Comparison of ENCODE assay signal across 10 cellular contexts in genomic region chr3:133742351-133743091, GRCh38. TPM values are rescaled to one million over a fixed set of nuclear protein-coding genes. Genes with fewer than 3 reads are reported as not detected.
DNase-seq lines count a peak whose midpoint lies in the region; ATAC-seq lines count a peak whose summit lies in the region.
"Had no signal": no experiment of that assay in that cellular context is flagged by ENCODE, and none has a peak within 500 bp of the region (broad histone marks: within the 10 kb centered on the region; RNA-seq: fewer than 3 reads in every experiment).

No MANE protein-coding gene starts in this region.

- no peaks in the 10 kb centered on the region for H3K79me2 ChIP-seq in GM23248 (ENCODE audit: insufficient read depth)

- H3K27ac ChIP-seq in GM23248: no peak overlapping the region

- H3K27me3 ChIP-seq in GM23248 (replicated peaks; ENCODE audit: insufficient read depth): peaks cover 41% of the 10 kb centered on the region

- WGBS in GM23248 (ENCODE audit: low coverage in 1 of 2, low lambda C conversion rate in 2 of 2, missing lambda C conversion rate in 2 of 2), 2 experiments: 24 to 28% methylated on average over 9 of the region's 9 CpGs

- H3K4me1 ChIP-seq in GM23248 (ENCODE audit: insufficient read depth): no peaks in the 10 kb centered on the region

- no peaks in the 10 kb centered on the region for H3K36me3 ChIP-seq in GM23248 (ENCODE audit: low read depth)

- intact Hi-C loops in sciatic nerve (cut with DNase I): no loop called here

- H3F3A ChIP-seq in GM23248 (ENCODE audit: insufficient read depth): no peaks in the 10 kb centered on the region

- no peaks in the 10 kb centered on the region for H3K9me3 ChIP-seq in GM23248 (ENCODE audit: low read depth)

- peak; percentile 18 for DNase-seq in GM23248
- peak; percentile 57 for DNase-seq in NCI-H69 (lab: John Stamatoyannopoulos, UW)
- DNase-seq in fibroblast of gingiva (ENCODE audit: low read depth): peak; percentile 33
- DNase-seq in sciatic nerve (ENCODE audit: low spot score): no peak
- no peak for DNase-seq in HPDE6-E6E7 (ENCODE audit: extremely low spot score)
- DNase-seq in germinal center (ENCODE audit: low spot score): no peak
- DNase-seq: activated T-cell treated with anti-CD3 and anti-CD28 coated beads, Interleukin-2, amount 50 U/mL, for 1 hour; effector memory CD4-positive, alpha-beta T cell had no signal

- H3K4me3 ChIP-seq in GM23248: no peak overlapping the region

- no peak overlapping the region for H3K4me2 ChIP-seq in GM23248 (ENCODE audit: unreplicated experiment)

- H2AFZ ChIP-seq in GM23248: no peak overlapping the region

- ATAC-seq in sciatic nerve (peak; percentile 58), GM18907 (IDR thresholded peaks at IDR 0.05; ENCODE audit: unreplicated experiment) (no peak), HG03159 (IDR thresholded peaks at IDR 0.05; ENCODE audit: unreplicated experiment) (no peak)

- no peaks in the 10 kb centered on the region for H4K20me1 ChIP-seq in GM23248 (ENCODE audit: insufficient read depth)

- H3K9ac ChIP-seq in GM23248: no peak overlapping the region

- H3K9me2 ChIP-seq in GM23248 (ENCODE audit: insufficient read depth): no peaks in the 10 kb centered on the region

- in situ Hi-C loops in GM23248 (cut with MboI): no loop called here

RNA-seq across cellular contexts. Expression of gene TF, which starts 3.7 kb away (rescaled TPM):
- under 0.01 TPM in 1 of 2 replicates, not detected in the other for total RNA-seq in GM23248 (2014; rRNA removed; shearing (Covaris generic))
- polyA plus RNA-seq in GM23248 (2016; fragmentation: Nextera tagmentation; extraction: Ambion mirVana): 0.05 TPM in 1 of 2 replicates, not detected in the other
- 40.6 TPM for total RNA-seq in sciatic nerve

Comparison
In these comparisons a context has a peak if more than half of its experiments do, and no peak if none do; other contexts are left out.
1. DNase-seq: peak in GM23248 (single experiment), NCI-H69 (single experiment) and fibroblast of gingiva (single experiment); none in sciatic nerve (single experiment), HPDE6-E6E7 (single experiment) and germinal center (single experiment).
2. RNA of gene TF, which starts 3.7 kb away (total RNA-seq): 40.6 TPM in sciatic nerve (single experiment); under 0.01 TPM in GM23248; every median in the first group is over 10 times any median in the second.